Comparison of ENCODE assay signal across 10 cellular contexts in the genomic region with DNA sequence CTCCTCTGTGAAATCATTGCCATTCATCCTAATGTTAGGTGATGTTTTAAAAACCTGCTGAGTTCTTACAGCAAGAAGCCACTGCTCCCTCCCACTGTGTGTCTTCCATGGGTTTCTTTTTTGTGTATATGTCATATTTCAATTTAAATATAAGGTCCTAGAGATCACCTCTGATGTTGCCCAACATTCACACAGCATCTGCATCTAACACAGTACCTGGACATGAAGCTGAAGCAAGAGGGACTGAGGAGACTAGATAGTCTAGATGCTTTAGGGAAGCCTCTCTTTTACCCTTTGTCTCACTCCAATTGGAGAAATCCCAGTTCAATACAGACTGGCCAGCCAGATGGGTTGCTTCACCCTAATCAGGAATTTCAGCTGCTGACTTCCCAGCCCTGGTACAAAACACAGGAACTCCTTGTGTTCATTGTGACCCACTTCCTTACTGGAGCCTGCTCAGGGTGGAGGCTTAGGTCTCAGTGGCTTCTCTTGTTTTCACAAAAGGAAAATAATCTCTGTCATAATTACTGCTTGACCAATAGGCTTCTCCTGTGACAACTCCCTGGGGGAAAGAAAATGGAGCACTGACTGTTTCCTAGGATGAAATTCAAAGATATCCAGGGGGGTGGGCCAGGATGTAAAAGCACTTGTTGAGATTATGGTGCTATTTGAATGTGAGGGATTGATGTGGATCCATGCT. TPM values are rescaled to one million over a fixed set of nuclear protein-coding genes. Genes with fewer than 3 reads are reported as not detected.
DNase-seq lines count a peak whose midpoint lies in the region; ATAC-seq and TF ChIP-seq lines count a peak whose summit lies in the region.
"Had no signal": no experiment of that assay in that cellular context is flagged by ENCODE, and none has a peak within 500 bp of the region (broad histone marks: within the 10 kb centered on the region; RNA-seq: fewer than 3 reads in every experiment).

No MANE protein-coding gene starts in this region.

- H3K36me3 ChIP-seq in thoracic aorta = no peaks in the 10 kb centered on the region

- peak overlapping the region; percentile 14 to 36 for H3K27ac ChIP-seq in thoracic aorta

- no peak overlapping the region for H3K4me3 ChIP-seq in thoracic aorta
- H3K4me3 ChIP-seq: smooth muscle cell had no signal

- CTCF ChIA-PET in activated CD4-positive, alpha-beta memory T cell treated with anti-CD3 and anti-CD28 coated beads, Interleukin-2, amount 10 ng/mL, durations not matched to agents 7 days and 5 days (lab: Charles Lee) = interaction anchor here (1.4 to 12.4 kb wide), 5 partner anchors 11 to 53 kb away, joined by 4 to 238 read pairs (median 76); a partner anchor contains a TSS

- no peak for TF ChIP-seq CTCF in thoracic aorta (IDR thresholded peaks at IDR 0.05)

- H3K27me3 Mint-ChIP-seq in T-helper 2 cell treated with Interferon-gamma antibody and Interleukin-4, amounts not matched to agents 5 μg/mL and 100 μg/mL, for 36 hours (ENCODE audit: low read depth) = peaks cover 3% of the 10 kb centered on the region
- peaks cover 3% of the 10 kb centered on the region for H3K27me3 Mint-ChIP-seq in activated CD4-positive, alpha-beta memory T cell treated with anti-CD3 and anti-CD28 coated beads, Interleukin-2, amount 10 ng/mL, durations not matched to agents 7 days and 5 days
- H3K27me3 Mint-ChIP-seq in immature natural killer cell (ENCODE audit: low read depth in 3 of 3) = peaks cover 7 to 27% (median 9%) of the 10 kb centered on the region in 3 donors

- H3K9me3 Mint-ChIP-seq in T-helper 2 cell treated with Interferon-gamma antibody and Interleukin-4, amounts not matched to agents 5 μg/mL and 100 μg/mL, for 36 hours = no peaks in the 10 kb centered on the region
- no peaks in the 10 kb centered on the region for H3K9me3 Mint-ChIP-seq in activated CD4-positive, alpha-beta memory T cell treated with anti-CD3 and anti-CD28 coated beads, Interleukin-2, amount 10 ng/mL, durations not matched to agents 7 days and 5 days
- H3K9me3 Mint-ChIP-seq in immature natural killer cell = no peaks in the 10 kb centered on the region

- peak overlapping the region; percentile 81 for H3K27ac Mint-ChIP-seq in T-helper 2 cell treated with Interferon-gamma antibody and Interleukin-4, amounts not matched to agents 5 μg/mL and 100 μg/mL, for 36 hours
- H3K27ac Mint-ChIP-seq in activated CD4-positive, alpha-beta memory T cell treated with anti-CD3 and anti-CD28 coated beads, Interleukin-2, amount 10 ng/mL, durations not matched to agents 7 days and 5 days = peak overlapping the region; percentile 83
- H3K27ac Mint-ChIP-seq in immature natural killer cell = peak overlapping the region; percentile 14 to 97 (median 78)

- H3K36me3 Mint-ChIP-seq in T-helper 2 cell treated with Interferon-gamma antibody and Interleukin-4, amounts not matched to agents 5 μg/mL and 100 μg/mL, for 36 hours (ENCODE audit: low read depth) = no peaks in the 10 kb centered on the region
- H3K36me3 Mint-ChIP-seq in activated CD4-positive, alpha-beta memory T cell treated with anti-CD3 and anti-CD28 coated beads, Interleukin-2, amount 10 ng/mL, durations not matched to agents 7 days and 5 days (ENCODE audit: low read depth) = no peaks in the 10 kb centered on the region
- H3K36me3 Mint-ChIP-seq in immature natural killer cell = no peaks in the 10 kb centered on the region

- POLR2A ChIA-PET in activated CD4-positive, alpha-beta memory T cell treated with anti-CD3 and anti-CD28 coated beads, Interleukin-2, amount 10 ng/mL, durations not matched to agents 7 days and 5 days (lab: Charles Lee) = interaction anchor here (8.7 to 10.2 kb wide), 3 partner anchors 13 to 53 kb away, joined by 94 to 433 read pairs (median 383); a partner anchor contains a TSS

- peak overlapping the region; percentile 47 for H3K4me3 Mint-ChIP-seq in T-helper 2 cell treated with Interferon-gamma antibody and Interleukin-4, amounts not matched to agents 5 μg/mL and 100 μg/mL, for 36 hours
- H3K4me3 Mint-ChIP-seq in activated CD4-positive, alpha-beta memory T cell treated with anti-CD3 and anti-CD28 coated beads, Interleukin-2, amount 10 ng/mL, durations not matched to agents 7 days and 5 days = no peak overlapping the region
- peak overlapping the region in 3 of 5 donors; percentile 15 to 70 (median 21) for H3K4me3 Mint-ChIP-seq in immature natural killer cell

- no peak for DNase-seq in T-helper 2 cell treated with Interferon-gamma antibody and Interleukin-4, amounts not matched to agents 5 μg/mL and 100 μg/mL, for 36 hours (ENCODE audit: low spot score)
- DNase-seq in T-helper 2 cell (no peak), immature natural killer cell (no peak), thoracic aorta (ENCODE audit: low spot score) (no peak), NCI-H2029 (lab: John Stamatoyannopoulos, UW) (no peak), NCI-H345 (lab: John Stamatoyannopoulos, UW) (no peak), T-helper 9 cell (no peak)
- DNase-seq in activated CD4-positive, alpha-beta memory T cell treated with anti-CD3 and anti-CD28 coated beads, Interleukin-2, amount 10 ng/mL, durations not matched to agents 7 days and 5 days = no peak
- DNase-seq: activated effector memory CD4-positive, alpha-beta T cell treated with anti-CD3 and anti-CD28 coated beads, Interleukin-2, amount 50 U/mL, for 16 hours had no signal

- H3K4me1 ChIP-seq in thoracic aorta (ENCODE audit: control insufficient read depth in 1 of 2, low read depth in 2 of 2) = peaks cover 25 to 65% of the 10 kb centered on the region in 2 donors

- peaks cover 84% of the 10 kb centered on the region for H3K4me1 Mint-ChIP-seq in T-helper 2 cell treated with Interferon-gamma antibody and Interleukin-4, amounts not matched to agents 5 μg/mL and 100 μg/mL, for 36 hours (ENCODE audit: low read depth)
- H3K4me1 Mint-ChIP-seq in activated CD4-positive, alpha-beta memory T cell treated with anti-CD3 and anti-CD28 coated beads, Interleukin-2, amount 10 ng/mL, durations not matched to agents 7 days and 5 days = peaks cover 85% of the 10 kb centered on the region
- peaks cover 87 to 89% of the 10 kb centered on the region in 2 donors for H3K4me1 Mint-ChIP-seq in immature natural killer cell

- ATAC-seq in thoracic aorta (ENCODE audit: insufficient number of reproducible peaks, low FRiP score, low read depth) = no peak

- H3K27me3 ChIP-seq in thoracic aorta (replicated peaks; ENCODE audit: insufficient read depth) = no peaks in the 10 kb centered on the region

- no peaks in the 10 kb centered on the region for H3K9me3 ChIP-seq in thoracic aorta

RNA-seq across cellular contexts. Expression of a gene that starts 17.3 kb away (rescaled TPM):
- 100 to 1,000 TPM; 116 TPM for total RNA-seq in activated CD4-positive, alpha-beta memory T cell treated with anti-CD3 and anti-CD28 coated beads, Interleukin-2, amount 10 ng/mL, durations not matched to agents 7 days and 5 days
- polyA plus RNA-seq in immature natural killer cell = 100 to 1,000 TPM; 112 to 147 (median 127) TPM
- total RNA-seq in thoracic aorta = 100 to 1,000 TPM; 119 to 164 TPM

RNA-seq across cellular contexts. Expression of a gene that starts 28.3 kb away (rescaled TPM):
- total RNA-seq in activated CD4-positive, alpha-beta memory T cell treated with anti-CD3 and anti-CD28 coated beads, Interleukin-2, amount 10 ng/mL, durations not matched to agents 7 days and 5 days = under 1 TPM; 0.23 to 0.45 TPM
- polyA plus RNA-seq in immature natural killer cell = not detected
- total RNA-seq in thoracic aorta = 100 to 1,000 TPM; 190 to 438 TPM

Comparison
In these comparisons a context has a peak if more than half of its experiments do, and no peak if none do; other contexts are left out.
1. RNA of a gene that starts 28.3 kb away (total RNA-seq): 190 to 438 TPM in thoracic aorta; 0.23 to 0.45 TPM in activated CD4-positive, alpha-beta memory T cell treated with anti-CD3 and anti-CD28 coated beads, Interleukin-2, amount 10 ng/mL, durations not matched to agents 7 days and 5 days; every median in the first group is over 100 times any median in the second.
2. Peak in every context shown above with its lines, with median percentiles within 50 percentile points of each other: H3K27ac Mint-ChIP-seq.